Comparison of ENCODE assay signal across 14 cellular contexts in the genomic region with DNA sequence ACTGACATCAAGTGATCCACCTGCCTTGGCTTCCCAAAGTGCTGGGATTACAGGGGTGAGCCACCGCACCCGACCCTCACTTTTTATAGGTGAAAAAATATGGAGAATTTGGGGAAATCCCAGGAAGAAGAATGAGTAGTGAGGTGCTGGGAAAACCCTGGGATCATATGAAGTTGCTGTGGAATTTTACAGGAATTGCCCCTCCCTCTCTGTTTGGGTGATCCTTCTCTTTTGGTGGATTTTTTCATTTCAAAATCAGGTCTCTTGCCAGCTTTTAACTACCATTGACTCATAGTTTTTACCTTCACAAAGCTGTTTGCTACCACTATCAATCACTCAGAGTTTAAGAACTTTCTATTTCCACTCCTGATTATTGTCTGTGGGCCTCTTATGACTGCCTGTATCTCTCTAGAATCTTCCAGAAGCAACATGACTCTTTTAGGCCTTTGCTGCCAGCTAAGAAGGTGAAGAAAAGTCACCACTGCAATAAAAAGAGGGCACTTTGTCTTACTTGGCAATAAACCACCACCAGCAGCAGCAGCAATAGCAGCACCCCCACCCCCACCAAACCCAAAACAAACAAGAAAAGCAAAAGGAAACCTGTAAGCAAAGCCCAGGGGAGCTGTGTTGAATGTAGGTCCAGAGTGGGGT. TPM values are rescaled to one million over a fixed set of nuclear protein-coding genes. Genes with fewer than 3 reads are reported as not detected.
DNase-seq lines count a peak whose midpoint lies in the region; ATAC-seq and TF ChIP-seq lines count a peak whose summit lies in the region.
"Had no signal": no experiment of that assay in that cellular context is flagged by ENCODE, and none has a peak within 500 bp of the region (broad histone marks: within the 10 kb centered on the region; RNA-seq: fewer than 3 reads in every experiment).

No MANE protein-coding gene starts in this region.

- no peak overlapping the region for H3K27ac ChIP-seq in CD4-positive, alpha-beta T cell (ENCODE audit: low read depth, low read length)
- H3K27ac ChIP-seq in HEK293 (ENCODE audit: extremely low read depth, low read depth, low read length) = no peak overlapping the region

- peak overlapping the region; percentile 51 for H3K4me3 Mint-ChIP-seq in CD4-positive, alpha-beta T cell
- H3K4me3 Mint-ChIP-seq in activated CD4-positive, alpha-beta memory T cell treated with anti-CD3 and anti-CD28 coated beads, Interleukin-2, amount 10 ng/mL, durations not matched to agents 7 days and 5 days = no peak overlapping the region
- no peak overlapping the region for H3K4me3 Mint-ChIP-seq in endothelial cell (ENCODE audit: unreplicated experiment)
- H3K4me3 Mint-ChIP-seq: natural killer cell had no signal

- no peak for DNase-seq in CD4-positive, alpha-beta T cell
- no peak for DNase-seq in activated CD4-positive, alpha-beta memory T cell treated with anti-CD3 and anti-CD28 coated beads, Interleukin-2, amount 10 ng/mL, durations not matched to agents 7 days and 5 days
- DNase-seq in left colon (no peak), endothelial cell (ENCODE audit: low spot score) (no peak), NCI-H1048 (lab: John Stamatoyannopoulos, UW) (no peak)
- DNase-seq: kidney glomerular epithelial cell, natural killer cell, NCI-H82, SIG-M5, substantia nigra had no signal

- peaks cover 1% of the 10 kb centered on the region for H3K9me3 Mint-ChIP-seq in CD4-positive, alpha-beta T cell
- peaks cover 15% of the 10 kb centered on the region for H3K9me3 Mint-ChIP-seq in activated CD4-positive, alpha-beta memory T cell treated with anti-CD3 and anti-CD28 coated beads, Interleukin-2, amount 10 ng/mL, durations not matched to agents 7 days and 5 days
- H3K9me3 Mint-ChIP-seq in endothelial cell (ENCODE audit: unreplicated experiment) = no peaks in the 10 kb centered on the region

- H3K4me1 Mint-ChIP-seq in CD4-positive, alpha-beta T cell (ENCODE audit: low read depth) = peaks cover 46% of the 10 kb centered on the region
- H3K4me1 Mint-ChIP-seq in activated CD4-positive, alpha-beta memory T cell treated with anti-CD3 and anti-CD28 coated beads, Interleukin-2, amount 10 ng/mL, durations not matched to agents 7 days and 5 days = peaks cover 52% of the 10 kb centered on the region
- H3K4me1 Mint-ChIP-seq in endothelial cell (ENCODE audit: unreplicated experiment) = peaks cover 46% of the 10 kb centered on the region

- TF ChIP-seq CTCF in CD4-positive, alpha-beta T cell (IDR thresholded peaks at IDR 0.05) = no peak
- TF ChIP-seq CTCF in HEK293 (tag by site-specific recombination; IDR thresholded peaks at IDR 0.05) (no peak), endothelial cell (IDR thresholded peaks at IDR 0.05; ENCODE audit: unreplicated experiment) (no peak)

- no peak for ATAC-seq in CD4-positive, alpha-beta T cell (ENCODE audit: poor library complexity)
- peak; percentile 70 for ATAC-seq in left colon
- no peak for ATAC-seq in HG03432 (IDR thresholded peaks at IDR 0.05; ENCODE audit: unreplicated experiment)
- ATAC-seq: HCT116, natural killer cell had no signal

- POLR2A ChIA-PET in CD4-positive, alpha-beta T cell (lab: Charles Lee) = interaction anchor here (0.6 to 13.3 kb wide), 7 partner anchors 12 to 309 kb away, joined by 3 to 499 read pairs (median 3); a partner anchor contains a TSS
- POLR2A ChIA-PET in HEK293 (lab: Yijun Ruan, JAX) = no interaction called here
- POLR2A ChIA-PET in activated CD4-positive, alpha-beta memory T cell treated with anti-CD3 and anti-CD28 coated beads, Interleukin-2, amount 10 ng/mL, durations not matched to agents 7 days and 5 days (lab: Charles Lee) = interaction anchor here (1.4 to 10.7 kb wide), 5 partner anchors 35 to 309 kb away, joined by 4 to 396 read pairs (median 8); a partner anchor contains a TSS

- intact Hi-C loops in CD4-positive, alpha-beta T cell (cut with DNase I, micrococcal nuclease) = loop anchor here (5.0 to 10.0 kb wide), 3 partner anchors 186 to 428 kb away; a partner anchor contains a TSS
- intact Hi-C loops in left colon (cut with DNase I, micrococcal nuclease) = no loop called here

- H3K36me3 ChIP-seq in HEK293 (ENCODE audit: control insufficient read depth in 2 of 2, insufficient read depth in 1 of 2, low read length in 2 of 2) = no peaks in the 10 kb centered on the region

- peaks cover 9% of the 10 kb centered on the region for H3K9me3 ChIP-seq in CD4-positive, alpha-beta T cell (ENCODE audit: control insufficient read depth, low read length)
- H3K9me3 ChIP-seq in HEK293 (ENCODE audit: control insufficient read depth, insufficient read depth, low read depth, low read length) = no peaks in the 10 kb centered on the region

- no peaks in the 10 kb centered on the region for H3K27me3 ChIP-seq in CD4-positive, alpha-beta T cell (ENCODE audit: control insufficient read depth, insufficient read depth, low read length)

- no peaks in the 10 kb centered on the region for H3K27me3 Mint-ChIP-seq in CD4-positive, alpha-beta T cell
- no peaks in the 10 kb centered on the region for H3K27me3 Mint-ChIP-seq in activated CD4-positive, alpha-beta memory T cell treated with anti-CD3 and anti-CD28 coated beads, Interleukin-2, amount 10 ng/mL, durations not matched to agents 7 days and 5 days
- peaks cover 12% of the 10 kb centered on the region for H3K27me3 Mint-ChIP-seq in endothelial cell (ENCODE audit: unreplicated experiment)
- H3K27me3 Mint-ChIP-seq: CD4-positive, CD25-positive, alpha-beta regulatory T cell had no signal

- no peak overlapping the region for H3K4me3 ChIP-seq in HEK293 (ENCODE audit: low read depth, low read length)

- peak overlapping the region; percentile 78 for H3K27ac Mint-ChIP-seq in CD4-positive, alpha-beta T cell
- peak overlapping the region; percentile 55 for H3K27ac Mint-ChIP-seq in activated CD4-positive, alpha-beta memory T cell treated with anti-CD3 and anti-CD28 coated beads, Interleukin-2, amount 10 ng/mL, durations not matched to agents 7 days and 5 days
- no peak overlapping the region for H3K27ac Mint-ChIP-seq in endothelial cell (ENCODE audit: unreplicated experiment)
- H3K27ac Mint-ChIP-seq: CD4-positive, CD25-positive, alpha-beta regulatory T cell had no signal

- H3K36me3 Mint-ChIP-seq in CD4-positive, alpha-beta T cell (ENCODE audit: low read depth) = peaks cover 11% of the 10 kb centered on the region
- H3K36me3 Mint-ChIP-seq in activated CD4-positive, alpha-beta memory T cell treated with anti-CD3 and anti-CD28 coated beads, Interleukin-2, amount 10 ng/mL, durations not matched to agents 7 days and 5 days (ENCODE audit: low read depth) = peaks cover 22% of the 10 kb centered on the region
- peaks cover 14% of the 10 kb centered on the region for H3K36me3 Mint-ChIP-seq in endothelial cell (ENCODE audit: low read depth, unreplicated experiment)
- H3K36me3 Mint-ChIP-seq: natural killer cell had no signal

- CTCF ChIA-PET in CD4-positive, alpha-beta T cell (lab: Charles Lee) = interaction anchor here (0.8 to 2.0 kb wide), 4 partner anchors 25 to 430 kb away, joined by 3 to 6 read pairs (median 3); a partner anchor contains a TSS
- CTCF ChIA-PET in HEK293 (lab: Yijun Ruan, JAX) = interaction anchor here (0.5 kb wide), 1 partner anchor 168 kb away, joined by 4 read pairs; no protein-coding TSS in a partner anchor
- CTCF ChIA-PET in activated CD4-positive, alpha-beta memory T cell treated with anti-CD3 and anti-CD28 coated beads, Interleukin-2, amount 10 ng/mL, durations not matched to agents 7 days and 5 days (lab: Charles Lee) = interaction anchor here (1.0 to 10.7 kb wide), 8 partner anchors 27 to 332 kb away, joined by 3 to 158 read pairs (median 5); a partner anchor contains a TSS

- no peaks in the 10 kb centered on the region for H3K4me1 ChIP-seq in HEK293 (ENCODE audit: control insufficient read depth, insufficient read depth, low read length)

TF ChIP-seq in HEK293, 187 proteins besides CTCF, POLR2A, EP300 and RAD21:
- TF ChIP-seq ZNF311 (tag by site-specific recombination; IDR thresholded peaks at IDR 0.05; ENCODE audit: borderline replicate concordance) = no peak
- TF ChIP-seq OSR2 (tag by site-specific recombination; IDR thresholded peaks at IDR 0.05) = peak; percentile 46; the same call in 1 of the 2 replicates
- TF ChIP-seq RBAK (tag by site-specific recombination; IDR thresholded peaks at IDR 0.05) = no peak
- TF ChIP-seq FEZF1 (tag by site-specific recombination; IDR thresholded peaks at IDR 0.05) = peak; percentile 38
- TF ChIP-seq, protein P1, sequence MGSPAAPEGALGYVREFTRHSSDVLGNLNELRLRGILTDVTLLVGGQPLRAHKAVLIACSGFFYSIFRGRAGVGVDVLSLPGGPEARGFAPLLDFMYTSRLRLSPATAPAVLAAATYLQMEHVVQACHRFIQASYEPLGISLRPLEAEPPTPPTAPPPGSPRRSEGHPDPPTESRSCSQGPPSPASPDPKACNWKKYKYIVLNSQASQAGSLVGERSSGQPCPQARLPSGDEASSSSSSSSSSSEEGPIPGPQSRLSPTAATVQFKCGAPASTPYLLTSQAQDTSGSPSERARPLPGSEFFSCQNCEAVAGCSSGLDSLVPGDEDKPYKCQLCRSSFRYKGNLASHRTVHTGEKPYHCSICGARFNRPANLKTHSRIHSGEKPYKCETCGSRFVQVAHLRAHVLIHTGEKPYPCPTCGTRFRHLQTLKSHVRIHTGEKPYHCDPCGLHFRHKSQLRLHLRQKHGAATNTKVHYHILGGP (tag by site-specific recombination; IDR thresholded peaks at IDR 0.05) = no peak
- TF ChIP-seq ZNF596 (tag by site-specific recombination; IDR thresholded peaks at IDR 0.05) = no peak
- TF ChIP-seq ZNF433 (tag by site-specific recombination; IDR thresholded peaks at IDR 0.05; ENCODE audit: low read depth) = no peak

RNA-seq across cellular contexts. Expression of a gene that starts 4.0 kb away (rescaled TPM):
- total RNA-seq in CD4-positive, alpha-beta T cell = 1 to 10 TPM; 2.9 to 3.8 TPM
- total RNA-seq in activated CD4-positive, alpha-beta memory T cell treated with anti-CD3 and anti-CD28 coated beads, Interleukin-2, amount 10 ng/mL, durations not matched to agents 7 days and 5 days = 10 to 100 TPM; 25.1 to 26.4 TPM
- total RNA-seq in left colon (1 to 10 TPM; 2.9 to 5.5 TPM), endothelial cell (ENCODE audit: unreplicated experiment) (143 TPM)

Comparison
In these comparisons a context has a peak if more than half of its experiments do, and no peak if none do; other contexts are left out.
1. RNA of a gene that starts 4.0 kb away (total RNA-seq): 143 TPM in endothelial cell (single experiment) and 25.1 to 26.4 TPM in activated CD4-positive, alpha-beta memory T cell treated with anti-CD3 and anti-CD28 coated beads, Interleukin-2, amount 10 ng/mL, durations not matched to agents 7 days and 5 days; 2.9 to 5.5 TPM in left colon and 2.9 to 3.8 TPM in CD4-positive, alpha-beta T cell; every median in the first group is over 4 times any median in the second.
2. intact Hi-C loops: an anchor here in CD4-positive, alpha-beta T cell (5.0 to 10.0 kb wide); none called in left colon.